Comparison of ENCODE assay signal across 31 cellular contexts in genomic region chr3:52558436-52558835, GRCh38.
"Had no signal": no experiment of that assay in that cellular context is flagged by ENCODE, and none has a peak within 500 bp of the region (broad histone marks: within the 10 kb centered on the region; RNA-seq: fewer than 3 reads in every experiment).

No MANE protein-coding gene starts in this region.

- DNase-seq: activated CD4-positive, alpha-beta T cell treated with anti-CD3 and anti-CD28 coated beads for 48 hours; activated CD4-positive, alpha-beta T cell treated with anti-CD3 and anti-CD28 coated beads, Interleukin-2, amount 50 U/mL, for 4 hours; activated CD4-positive, CD25-positive, alpha-beta regulatory T cell treated with anti-CD3 and anti-CD28 coated beads, Interleukin-2, amount 50 U/mL, for 72 hours; activated CD8-positive, alpha-beta memory T cell treated with anti-CD3 and anti-CD28 coated beads, Interleukin-2, amount 50 U/mL, for 48 hours; activated CD8-positive, alpha-beta T cell treated with anti-CD3 and anti-CD28 coated beads, Interleukin-2, amount 10 ng/mL, durations not matched to agents 7 days and 5 days; activated naive CD4-positive, alpha-beta T cell treated with anti-CD3 and anti-CD28 coated beads, Interleukin-2, amount 50 U/mL, for 16 hours; activated naive CD8-positive, alpha-beta T cell treated with anti-CD3 and anti-CD28 coated beads, Interleukin-2, amount 10 ng/mL, durations not matched to agents 7 days and 5 days; activated T-cell treated with anti-CD3 and anti-CD28 coated beads, Interleukin-2, amount 50 U/mL, for 1 hour; adrenal gland; aorta; body of pancreas; MG63; MV-4-11; NCI-H1092 treated with DMSO at 0.1 percent for 48 hours; NCI-H1417 treated with DMSO at 0.1 percent for 48 hours; NCI-H1694; NCI-H2029; NCI-H2107; NCI-H2171 treated with DMSO at 0.1 percent for 48 hours; NCI-H345; NCI-H510A treated with DMSO at 0.1 percent for 48 hours; NCI-H69; NK-92 treated with Interleukin-12 subunit alpha and Interleukin-12 subunit beta, amount 100 ng/mL, for 24 hours; OCI-M1; Right ventricle myocardium superior; SJCRH30; SK-N-SH; T-helper 1 cell had no signal

- H3K4me3 ChIP-seq: adrenal gland, body of pancreas, MG63, SJCRH30 had no signal

- H3K27me3 ChIP-seq: adrenal gland, body of pancreas, MG63, SJCRH30 had no signal

- H3K27me3 Mint-ChIP-seq: activated naive CD8-positive, alpha-beta T cell treated with anti-CD3 and anti-CD28 coated beads, Interleukin-2, amount 10 ng/mL, durations not matched to agents 7 days and 5 days had no signal

- H3K9me3 ChIP-seq: adrenal gland, body of pancreas, MG63, SJCRH30, SK-N-SH had no signal

- ATAC-seq: activated CD8-positive, alpha-beta T cell treated with anti-CD3 and anti-CD28 coated beads, Interleukin-2, amount 10 ng/mL, durations not matched to agents 7 days and 5 days; body of pancreas; Panc1 had no signal

- H3K27ac Mint-ChIP-seq: activated CD8-positive, alpha-beta T cell treated with anti-CD3 and anti-CD28 coated beads, Interleukin-2, amount 10 ng/mL, durations not matched to agents 7 days and 5 days; activated naive CD8-positive, alpha-beta T cell treated with anti-CD3 and anti-CD28 coated beads, Interleukin-2, amount 10 ng/mL, durations not matched to agents 7 days and 5 days; T-helper 2 cell treated with Interferon-gamma antibody and Interleukin-4, amounts not matched to agents 5 μg/mL and 100 μg/mL, for 36 hours had no signal

- H3K27ac ChIP-seq: body of pancreas, RWPE1, SJCRH30 had no signal

- H3K9me3 Mint-ChIP-seq: activated naive CD8-positive, alpha-beta T cell treated with anti-CD3 and anti-CD28 coated beads, Interleukin-2, amount 10 ng/mL, durations not matched to agents 7 days and 5 days; T-helper 2 cell treated with Interferon-gamma antibody and Interleukin-4, amounts not matched to agents 5 μg/mL and 100 μg/mL, for 36 hours had no signal

- H3K4me3 Mint-ChIP-seq: activated CD8-positive, alpha-beta T cell treated with anti-CD3 and anti-CD28 coated beads, Interleukin-2, amount 10 ng/mL, durations not matched to agents 7 days and 5 days; activated naive CD8-positive, alpha-beta T cell treated with anti-CD3 and anti-CD28 coated beads, Interleukin-2, amount 10 ng/mL, durations not matched to agents 7 days and 5 days; T-helper 2 cell treated with Interferon-gamma antibody and Interleukin-4, amounts not matched to agents 5 μg/mL and 100 μg/mL, for 36 hours had no signal

- H3K4me1 ChIP-seq: SJCRH30 had no signal
